Comparison of ENCODE assay signal across 14 cellular contexts in the genomic region with DNA sequence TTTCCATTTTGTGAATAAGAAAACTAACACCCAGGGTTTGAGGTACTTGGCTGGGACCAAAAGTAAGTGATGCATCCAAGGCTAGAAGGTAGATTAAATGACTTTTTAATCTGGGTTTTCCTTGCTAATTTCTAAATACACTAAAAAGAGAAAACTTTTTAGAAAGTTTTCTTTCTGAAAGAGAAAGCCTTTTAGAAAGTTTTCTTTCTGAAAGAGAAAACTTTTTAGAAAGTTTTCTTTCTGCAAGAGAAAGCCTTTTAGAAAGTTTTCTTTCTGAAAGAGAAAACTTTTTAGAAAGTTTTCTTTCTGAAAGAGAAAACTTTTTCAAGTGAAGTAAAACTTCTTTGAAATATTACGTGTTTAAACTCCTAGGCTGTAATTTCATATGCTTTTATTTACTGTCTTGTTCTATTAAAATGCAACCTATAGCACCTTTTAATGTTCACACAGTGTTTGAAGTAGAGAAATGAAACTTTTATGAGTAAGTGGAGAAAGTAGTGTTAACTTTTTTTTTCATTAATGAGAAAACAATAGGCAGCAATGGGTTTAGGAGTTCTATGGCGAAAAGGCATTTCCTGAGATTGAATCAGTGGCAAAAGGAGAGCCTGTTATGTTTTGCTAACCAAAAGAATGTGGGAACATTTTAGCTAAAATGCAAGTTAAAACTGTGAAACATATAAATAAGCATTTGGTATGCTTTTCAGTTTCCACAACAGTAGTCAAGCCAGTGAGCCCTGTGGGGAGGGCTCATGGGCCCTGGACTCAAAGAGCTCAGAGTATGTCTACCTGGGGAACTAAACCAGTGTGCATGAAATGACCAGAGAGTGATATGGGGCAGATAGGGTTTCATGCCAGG.
A peak's percentile ranks its signal among the peaks of the same experiment; 100 is the strongest.
DNase-seq lines count a peak whose midpoint lies in the region; ATAC-seq, FAIRE-seq and TF ChIP-seq lines count a peak whose summit lies in the region.
"Had no signal": no experiment of that assay in that cellular context is flagged by ENCODE, and none has a peak within 500 bp of the region (broad histone marks: within the 10 kb centered on the region; RNA-seq: fewer than 3 reads in every experiment).

No MANE protein-coding gene starts in this region.

- 91 to 97% methylated on average over 2 of the region's 2 CpGs for WGBS in pancreas, 2 donors

- CTCF ChIA-PET in HEK293 (lab: Yijun Ruan, JAX): interaction anchor here (0.6 to 0.8 kb wide), 3 partner anchors 9 to 489 kb away, joined by 3 read pairs; no protein-coding TSS in a partner anchor

- intact Hi-C loops in activated CD4-positive, alpha-beta T cell treated with anti-CD3 and anti-CD28 coated beads, Interleukin-2, amount 10 ng/mL, durations not matched to agents 24 days and 14 days (cut with micrococcal nuclease): loop anchor here (2.0 to 5.0 kb wide), 5 partner anchors 54 to 849 kb away; partner anchors contain the start of gene ADRA2A
- intact Hi-C loops in pancreas (cut with DNase I): loop anchor here in 2 of 3 donors (10.0 kb wide), 2 partner anchors 147 to 157 kb away; no protein-coding TSS in a partner anchor

- H3K36me3 ChIP-seq in HEK293 (ENCODE audit: control insufficient read depth in 2 of 2, insufficient read depth in 1 of 2, low read length in 2 of 2) (no peaks in the 10 kb centered on the region), pancreas (no peaks in the 10 kb centered on the region)
- H3K36me3 ChIP-seq: neutrophil had no signal

- H3K4me1 ChIP-seq in HEK293 (ENCODE audit: control insufficient read depth, insufficient read depth, low read length): no peaks in the 10 kb centered on the region
- H3K4me1 ChIP-seq in pancreas: no peaks in the 10 kb centered on the region
- H3K4me1 ChIP-seq: A549 had no signal

- H3K9me3 Mint-ChIP-seq in activated CD4-positive, alpha-beta T cell treated with anti-CD3 and anti-CD28 coated beads, Interleukin-2, amount 10 ng/mL, durations not matched to agents 24 days and 14 days: peaks cover 6% of the 10 kb centered on the region

- no peak for ATAC-seq in pancreas
- no peak for ATAC-seq in GM21825 (IDR thresholded peaks at IDR 0.05; ENCODE audit: unreplicated experiment)
- no peak for ATAC-seq in HG03378 (IDR thresholded peaks at IDR 0.05; ENCODE audit: unreplicated experiment)
- ATAC-seq: A549, PC-3 had no signal

- no peaks in the 10 kb centered on the region; the same call in 1 of the 2 replicates for H3K9me3 ChIP-seq in HEK293 (ENCODE audit: control insufficient read depth, insufficient read depth, low read depth, low read length)
- H3K9me3 ChIP-seq in pancreas: no peaks in the 10 kb centered on the region
- H3K9me3 ChIP-seq: neutrophil had no signal

- peak overlapping the region; percentile 51 for H3K27ac Mint-ChIP-seq in activated CD4-positive, alpha-beta T cell treated with anti-CD3 and anti-CD28 coated beads, Interleukin-2, amount 10 ng/mL, durations not matched to agents 24 days and 14 days

- H3K4me3 ChIP-seq in HEK293 (ENCODE audit: low read depth, low read length): no peak overlapping the region
- H3K4me3 ChIP-seq in astrocyte of the spinal cord (ENCODE audit: low read depth, low read length): no peak overlapping the region
- H3K4me3 ChIP-seq in pancreas: no peak overlapping the region
- no peak overlapping the region for H3K4me3 ChIP-seq in foreskin fibroblast (ENCODE audit: low read depth in 1 of 2, low read length in 2 of 2)
- H3K4me3 ChIP-seq: A549 had no signal

- TF ChIP-seq CTCF in HEK293 (tag by site-specific recombination; IDR thresholded peaks at IDR 0.05): no peak
- TF ChIP-seq CTCF in astrocyte of the spinal cord (IDR thresholded peaks at IDR 0.05; ENCODE audit: low read depth, low read length): no peak
- no peak for TF ChIP-seq CTCF in pancreas (IDR thresholded peaks at IDR 0.05)
- TF ChIP-seq CTCF in foreskin fibroblast (IDR thresholded peaks at IDR 0.05; ENCODE audit: low read depth, low read length): no peak

- H3K27me3 ChIP-seq in pancreas: no peaks in the 10 kb centered on the region
- H3K27me3 ChIP-seq: neutrophil had no signal

- POLR2A ChIA-PET in HEK293 (lab: Yijun Ruan, JAX): no interaction called here

- no peaks in the 10 kb centered on the region for H3K27me3 Mint-ChIP-seq in activated CD4-positive, alpha-beta T cell treated with anti-CD3 and anti-CD28 coated beads, Interleukin-2, amount 10 ng/mL, durations not matched to agents 24 days and 14 days

- H3K36me3 Mint-ChIP-seq in activated CD4-positive, alpha-beta T cell treated with anti-CD3 and anti-CD28 coated beads, Interleukin-2, amount 10 ng/mL, durations not matched to agents 24 days and 14 days (ENCODE audit: low read depth): peaks cover 4% of the 10 kb centered on the region

- peak; percentile 83 for FAIRE-seq in pancreas (lab: Jason Lieb, UNC)
- FAIRE-seq: A549, keratinocyte had no signal

- peak overlapping the region; percentile 31 for H3K4me3 Mint-ChIP-seq in activated CD4-positive, alpha-beta T cell treated with anti-CD3 and anti-CD28 coated beads, Interleukin-2, amount 10 ng/mL, durations not matched to agents 24 days and 14 days

- no peak for DNase-seq in activated CD4-positive, alpha-beta T cell treated with anti-CD3 and anti-CD28 coated beads, Interleukin-2, amount 10 ng/mL, durations not matched to agents 24 days and 14 days
- DNase-seq in activated CD4-positive, alpha-beta T cell treated with anti-CD3 and anti-CD28 coated beads for 4 hours: no peak
- DNase-seq in astrocyte of the spinal cord (ENCODE audit: low read depth, low spot score) (peak; percentile 59), pancreas (no peak), foreskin fibroblast (no peak)
- DNase-seq: erythroblast; PC-3; stimulated activated CD4-positive, alpha-beta T cell treated with anti-CD3 and anti-CD28 coated beads, Interleukin-2, amount 100 ng/mL, for 24 hours had no signal

- H3K27ac ChIP-seq in HEK293 (ENCODE audit: extremely low read depth, low read depth, low read length): no peak overlapping the region
- H3K27ac ChIP-seq in pancreas: no peak overlapping the region
- H3K27ac ChIP-seq: A549, neutrophil had no signal

- in situ Hi-C loops in astrocyte of the spinal cord (cut with HindIII; ENCODE audit: low sequenced_read_pairs): no loop called here

- peaks cover 38% of the 10 kb centered on the region for H3K4me1 Mint-ChIP-seq in activated CD4-positive, alpha-beta T cell treated with anti-CD3 and anti-CD28 coated beads, Interleukin-2, amount 10 ng/mL, durations not matched to agents 24 days and 14 days

TF ChIP-seq in HEK293, 187 proteins besides CTCF, POLR2A, EP300 and RAD21:
- TF ChIP-seq ZNF768 (tag by site-specific recombination; IDR thresholded peaks at IDR 0.05) (no peak), ZNF341 (tag by site-specific recombination; IDR thresholded peaks at IDR 0.05; ENCODE audit: low read depth) (no peak), ZIC2 (tag by site-specific recombination; IDR thresholded peaks at IDR 0.05) (no peak), ZFP37 (tag by site-specific recombination; IDR thresholded peaks at IDR 0.05) (no peak), PRDM1 (tag by site-specific recombination; IDR thresholded peaks at IDR 0.05) (peak; percentile 90)
- TF ChIP-seq, protein P1, sequence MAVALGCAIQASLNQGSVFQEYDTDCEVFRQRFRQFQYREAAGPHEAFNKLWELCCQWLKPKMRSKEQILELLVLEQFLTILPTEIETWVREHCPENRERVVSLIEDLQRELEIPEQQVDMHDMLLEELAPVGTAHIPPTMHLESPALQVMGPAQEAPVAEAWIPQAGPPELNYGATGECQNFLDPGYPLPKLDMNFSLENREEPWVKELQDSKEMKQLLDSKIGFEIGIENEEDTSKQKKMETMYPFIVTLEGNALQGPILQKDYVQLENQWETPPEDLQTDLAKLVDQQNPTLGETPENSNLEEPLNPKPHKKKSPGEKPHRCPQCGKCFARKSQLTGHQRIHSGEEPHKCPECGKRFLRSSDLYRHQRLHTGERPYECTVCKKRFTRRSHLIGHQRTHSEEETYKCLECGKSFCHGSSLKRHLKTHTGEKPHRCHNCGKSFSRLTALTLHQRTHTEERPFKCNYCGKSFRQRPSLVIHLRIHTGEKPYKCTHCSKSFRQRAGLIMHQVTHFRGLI (tag by site-specific recombination; IDR thresholded peaks at IDR 0.05): no peak
